ENCODE assay signal across 8 cellular contexts in the genomic region with DNA sequence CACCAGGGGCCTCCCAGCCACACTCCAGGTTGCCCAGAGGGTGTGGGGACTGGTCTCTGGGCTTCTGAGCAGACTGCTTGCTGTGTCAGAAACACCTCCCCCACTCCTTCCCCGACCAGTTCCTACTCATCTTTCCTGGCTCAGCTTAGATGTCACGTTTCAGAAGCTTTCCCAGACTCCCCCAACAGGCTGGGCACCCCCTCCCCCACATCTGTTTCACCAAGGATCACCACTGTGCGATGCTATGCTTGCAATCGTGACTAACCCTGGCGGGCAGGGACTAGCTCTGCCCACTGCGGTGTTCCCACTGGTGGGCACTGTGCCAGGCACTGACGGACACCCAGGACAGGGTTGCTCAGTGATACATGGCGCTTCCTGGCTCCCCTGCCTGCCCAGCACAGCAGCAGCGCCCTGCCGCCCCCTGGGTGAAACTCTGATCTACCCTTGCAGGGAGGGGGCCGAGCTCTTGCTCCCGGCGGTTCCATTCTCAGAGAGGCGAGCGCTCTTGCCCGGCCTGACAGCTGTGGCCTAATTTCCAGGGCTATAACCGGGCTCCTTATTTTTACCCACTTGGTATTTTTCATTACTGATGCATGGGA. TPM values are rescaled to one million over a fixed set of nuclear protein-coding genes. Genes with fewer than 3 reads are reported as not detected.
DNase-seq lines count a peak whose midpoint lies in the region; TF ChIP-seq lines count a peak whose summit lies in the region.

No MANE protein-coding gene starts in this region.

- H3K27ac ChIP-seq in AG04450 (ENCODE audit: low read depth, low read length): peak overlapping the region; percentile 98

- peak overlapping the region; percentile 52 for H3K4me3 Mint-ChIP-seq in chondrocyte (ENCODE audit: unreplicated experiment)

- H3K27me3 ChIP-seq in AG04450 (ENCODE audit: control insufficient read depth, insufficient read depth, low read length): no peaks in the 10 kb centered on the region

- no peaks in the 10 kb centered on the region for H3K27me3 Mint-ChIP-seq in chondrocyte (ENCODE audit: low read depth)

- peaks cover 8% of the 10 kb centered on the region for H3K9me3 Mint-ChIP-seq in chondrocyte (ENCODE audit: low read depth)

- peaks cover 3% of the 10 kb centered on the region for H3K9me3 ChIP-seq in AG04450 (ENCODE audit: control insufficient read depth, insufficient read depth, low read length)

- peak; percentile 92 for DNase-seq in AG04450 (ENCODE audit: low read depth, low spot score)
- peak; percentile 71 for DNase-seq in NB4 (ENCODE audit: low read depth)
- DNase-seq in chondrocyte (ENCODE audit: low spot score): peak; percentile 99
- DNase-seq in lung microvascular endothelial cell (ENCODE audit: low read depth in 2 of 2): peak; percentile 52 to 70
- DNase-seq in medulla oblongata (ENCODE audit: extremely low spot score): no peak
- no peak for DNase-seq in superior temporal gyrus (ENCODE audit: extremely low spot score)
- no peak for DNase-seq in HuH-7.5 (ENCODE audit: low spot score)
- DNase-seq in NK-92 treated with Interleukin-12 subunit alpha and Interleukin-12 subunit beta, amount 100 ng/mL, for 24 hours (lab: John Stamatoyannopoulos, UW): no peak

- POLR2A ChIA-PET in AG04450 (lab: Yijun Ruan, JAX): interaction anchor here (0.9 to 2.2 kb wide), 10 partner anchors 9 to 53 kb away, joined by 3 to 15 read pairs (median 6); no protein-coding TSS in a partner anchor

- TF ChIP-seq CTCF in AG04450 (IDR thresholded peaks at IDR 0.05; ENCODE audit: low read depth, low read length): peak; percentile 20; the same call in 1 of the 2 replicates
- no peak for TF ChIP-seq CTCF in NB4 (IDR thresholded peaks at IDR 0.05; ENCODE audit: low read depth, low read length)
- peak; percentile 63 for TF ChIP-seq CTCF in chondrocyte (IDR thresholded peaks at IDR 0.05)

- H3K36me3 Mint-ChIP-seq in chondrocyte (ENCODE audit: low read depth): peaks cover 11% of the 10 kb centered on the region

- H3K4me1 Mint-ChIP-seq in chondrocyte (ENCODE audit: low read depth): peaks cover 67% of the 10 kb centered on the region

- CTCF ChIA-PET in AG04450 (lab: Charles Lee): interaction anchor here (0.7 to 1.9 kb wide), 4 partner anchors 11 to 57 kb away, joined by 3 to 10 read pairs (median 4); no protein-coding TSS in a partner anchor

- H3K4me3 ChIP-seq in AG04450 (ENCODE audit: low read depth, low read length) (no peak overlapping the region), NB4 (ENCODE audit: low read depth, low read length) (no peak overlapping the region)

- peak overlapping the region; percentile 100 for H3K27ac Mint-ChIP-seq in chondrocyte (ENCODE audit: unreplicated experiment)

- TF ChIP-seq POLR2A in NB4 (IDR thresholded peaks at IDR 0.05; ENCODE audit: extremely low read depth, insufficient read length): no peak

RNA-seq across cellular contexts. Expression of a gene that starts 29.4 kb away (rescaled TPM):
- polyA plus RNA-seq in AG04450 (2011; rRNA removed): 57.9 and 80.1 TPM in 2 replicates
- 55.0 and 67.0 TPM in 2 replicates for polyA minus RNA-seq in AG04450 (2011; rRNA and poly(A)+ RNA removed)
- total RNA-seq in chondrocyte: 243 to 296 TPM (median 282 TPM) in 3 replicates
- total RNA-seq in lung microvascular endothelial cell: 7.8 and 11.1 TPM in 2 replicates

Comparison
In these comparisons a context has a peak if more than half of its experiments do, and no peak if none do; other contexts are left out.
1. DNase-seq: peak in AG04450 (single experiment), NB4 (single experiment), chondrocyte (single experiment) and lung microvascular endothelial cell (2 of 2); none in medulla oblongata (single experiment), superior temporal gyrus (single experiment), HuH-7.5 (single experiment) and NK-92 treated with Interleukin-12 subunit alpha and Interleukin-12 subunit beta, amount 100 ng/mL, for 24 hours (single experiment).
2. RNA of a gene that starts 29.4 kb away (total RNA-seq): 243 to 296 TPM in chondrocyte; 7.8 to 11.1 TPM in lung microvascular endothelial cell; every median in the first group is over 10 times any median in the second.